Comparison of ENCODE assay signal across 8 cellular contexts in the genomic region with DNA sequence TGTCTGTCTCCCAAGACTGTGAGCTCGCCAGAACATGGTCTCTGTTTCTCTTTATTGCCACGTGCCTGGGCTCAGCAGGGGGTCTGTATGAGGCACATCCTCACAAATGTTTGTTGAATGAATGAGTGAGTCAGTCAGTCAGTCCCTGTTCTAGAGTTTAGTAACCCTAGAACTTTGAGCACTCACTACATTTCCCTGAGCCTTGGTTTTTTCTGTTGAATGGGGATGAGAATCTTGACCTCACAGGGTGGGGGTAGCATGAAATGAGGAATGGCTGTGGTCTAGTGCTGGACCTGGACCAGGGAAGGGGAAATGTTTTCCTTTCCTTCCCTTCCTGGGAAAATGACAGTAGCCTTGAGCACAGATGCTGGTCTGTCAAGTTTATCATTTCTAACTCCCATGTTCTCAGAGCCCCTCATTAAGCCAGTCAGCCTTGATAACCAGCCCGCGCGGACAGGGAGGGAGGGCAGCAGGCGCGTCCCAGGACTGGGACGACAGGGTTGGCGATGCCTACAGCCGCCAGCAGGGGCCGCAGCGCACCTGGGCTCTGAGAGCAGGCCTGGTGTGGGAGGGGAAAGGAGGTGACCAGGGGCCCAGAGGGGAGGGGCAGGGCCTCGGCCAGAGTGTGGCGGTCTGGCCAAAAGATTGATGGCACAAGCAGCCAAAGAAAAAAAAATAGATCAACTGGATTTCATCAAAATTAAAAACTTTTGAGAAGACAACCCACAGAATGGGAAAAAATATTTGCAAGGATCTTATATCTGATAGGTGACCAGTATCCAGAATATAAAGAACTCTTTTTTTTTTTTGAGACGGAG. TPM values are rescaled to one million over a fixed set of nuclear protein-coding genes. Genes with fewer than 3 reads are reported as not detected.
A peak's percentile ranks its signal among the peaks of the same experiment; 100 is the strongest.
DNase-seq lines count a peak whose midpoint lies in the region; ATAC-seq and TF ChIP-seq lines count a peak whose summit lies in the region.

No MANE protein-coding gene starts in this region.

- no TSS peak for BruUV-seq in MCF 10A (replicated peaks; lab: Mats Ljungman, UMichigan)

- H3K36me3 Mint-ChIP-seq in MCF 10A (ENCODE audit: insufficient read depth, unreplicated experiment), result no peaks in the 10 kb centered on the region

- no peaks in the 10 kb centered on the region for H3K36me3 ChIP-seq in WERI-Rb-1

- H3K4me3 ChIP-seq in WERI-Rb-1 (ENCODE audit: low read depth, low read length), result no peak overlapping the region; the same call in 1 of the 2 replicates

- H3K27ac Mint-ChIP-seq in MCF 10A (ENCODE audit: low read depth, unreplicated experiment), result no peak overlapping the region

- no peaks in the 10 kb centered on the region for H3K9me3 Mint-ChIP-seq in MCF 10A (ENCODE audit: unreplicated experiment)

- H3K4me3 Mint-ChIP-seq in MCF 10A (ENCODE audit: unreplicated experiment), result no peak overlapping the region

- no peaks in the 10 kb centered on the region for H3K4me1 Mint-ChIP-seq in MCF 10A (ENCODE audit: insufficient read depth, unreplicated experiment)

- H3K27ac ChIP-seq in WERI-Rb-1, result no peak overlapping the region

- H3K9me3 ChIP-seq in WERI-Rb-1 (ENCODE audit: severe bottlenecking), result no peaks in the 10 kb centered on the region

- peak; percentile 71 to 80 for DNase-seq in NCI-H2081 (lab: John Stamatoyannopoulos, UW)
- no peak for DNase-seq in NCI-H2081 treated with DMSO at 0.1 percent for 48 hours (lab: John Stamatoyannopoulos, UW)
- peak; percentile 68 for DNase-seq in NCI-H2029 (lab: John Stamatoyannopoulos, UW)
- peak; percentile 89 for DNase-seq in WERI-Rb-1
- DNase-seq in MCF 10A (ENCODE audit: unreplicated experiment), result peak; percentile 79
- peak; percentile 91 for DNase-seq in iris pigment epithelial cell (ENCODE audit: low read depth)
- peak; percentile 41 to 68 for DNase-seq in stimulated activated CD4-positive, alpha-beta T cell treated with anti-CD3 and anti-CD28 coated beads, Interleukin-15, amount 100 ng/mL, for 1 hour (ENCODE audit: low read depth in 1 of 2, low spot score in 1 of 2)

- no peaks in the 10 kb centered on the region for H3K27me3 Mint-ChIP-seq in MCF 10A (ENCODE audit: insufficient read depth, unreplicated experiment)

- intact Hi-C loops in MCF 10A (cut with micrococcal nuclease), result loop anchor here (1.0 kb wide), 1 partner anchor 142 kb away; no protein-coding TSS in a partner anchor

- CTCF ChIA-PET in MCF 10A (lab: Yijun Ruan, JAX), result interaction anchor here (0.5 to 3.8 kb wide), 11 partner anchors 15 to 785 kb away, joined by 3 to 19 read pairs (median 3); no protein-coding TSS in a partner anchor

- TF ChIP-seq CTCF in WERI-Rb-1 (IDR thresholded peaks at IDR 0.05; ENCODE audit: low read depth, low read length) (peak; percentile 94), MCF 10A (IDR thresholded peaks at IDR 0.05; ENCODE audit: unreplicated experiment) (peak; percentile 94)

- POLR2A ChIA-PET in MCF 10A (lab: Yijun Ruan, JAX), result interaction anchor here (0.7 kb wide), 1 partner anchor 27 kb away, joined by 3 read pairs; no protein-coding TSS in a partner anchor

- ATAC-seq in HG02759 (IDR thresholded peaks at IDR 0.05; ENCODE audit: unreplicated experiment), result peak; percentile 89

- H3K27me3 ChIP-seq in WERI-Rb-1 (ENCODE audit: insufficient read depth, low read depth, severe bottlenecking), result no peaks in the 10 kb centered on the region

RNA-seq across cellular contexts. Expression of gene WNK2, which starts 24.1 kb away (rescaled TPM):
- total RNA-seq in MCF 10A (2022), result 0.07 and 0.29 TPM in 2 replicates

RNA-seq across cellular contexts. Expression of gene NINJ1, which starts 25.8 kb away (rescaled TPM):
- 51.0 and 64.7 TPM in 2 replicates for total RNA-seq in MCF 10A (2022)
